9 cellular contexts compared by ENCODE assay signal in the genomic region with DNA sequence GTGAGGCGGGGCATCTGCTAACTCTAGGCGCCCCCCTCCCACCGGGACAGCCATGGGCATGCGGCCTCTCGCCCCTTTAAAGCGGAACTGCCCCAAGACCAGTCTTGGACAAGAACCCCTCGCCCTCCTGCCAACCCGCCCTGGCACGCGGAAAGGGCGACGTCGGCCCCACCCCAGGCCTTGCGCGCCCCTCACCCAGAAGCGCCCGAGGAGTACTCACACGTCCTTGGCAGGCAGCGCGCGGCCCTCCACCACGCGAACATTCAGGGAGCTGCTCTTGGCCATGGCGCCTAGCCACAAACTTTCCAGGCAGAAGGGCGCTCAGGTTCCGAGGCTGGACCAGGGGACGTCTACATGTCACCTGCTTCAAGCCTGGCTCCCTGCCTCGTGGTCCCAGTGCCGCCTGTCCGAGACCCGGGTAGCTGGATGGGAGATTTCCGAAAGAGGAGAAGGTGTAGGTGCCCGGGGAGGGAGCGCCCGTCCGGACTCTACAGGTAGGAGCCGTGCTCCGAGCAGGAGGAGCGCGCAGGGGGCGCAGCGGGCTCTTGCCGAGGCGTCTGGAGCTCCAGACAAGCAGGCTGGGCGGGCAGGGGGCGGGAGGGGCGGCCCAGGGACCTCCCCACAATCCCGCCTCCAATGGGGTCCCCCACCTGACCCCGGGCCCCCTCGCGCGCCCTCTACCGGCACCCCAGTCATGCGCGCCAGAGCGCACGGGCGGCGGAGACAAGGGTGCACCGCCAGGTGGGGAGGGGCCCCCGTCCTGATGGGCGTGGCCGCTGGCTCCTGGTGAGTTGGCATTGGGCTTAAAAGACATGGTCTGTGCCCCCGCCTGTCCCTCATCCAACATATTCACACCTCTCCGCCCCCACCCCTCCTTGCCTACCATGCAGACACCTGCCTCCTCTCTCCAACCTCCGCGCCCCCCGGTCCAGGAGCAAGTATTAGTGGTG. TPM values are rescaled to one million over a fixed set of nuclear protein-coding genes. Genes with fewer than 3 reads are reported as not detected.
DNase-seq lines count a peak whose midpoint lies in the region; ATAC-seq and TF ChIP-seq lines count a peak whose summit lies in the region.
"Had no signal": no experiment of that assay in that cellular context is flagged by ENCODE, and none has a peak within 500 bp of the region (broad histone marks: within the 10 kb centered on the region; RNA-seq: fewer than 3 reads in every experiment).

A gene with protein sequence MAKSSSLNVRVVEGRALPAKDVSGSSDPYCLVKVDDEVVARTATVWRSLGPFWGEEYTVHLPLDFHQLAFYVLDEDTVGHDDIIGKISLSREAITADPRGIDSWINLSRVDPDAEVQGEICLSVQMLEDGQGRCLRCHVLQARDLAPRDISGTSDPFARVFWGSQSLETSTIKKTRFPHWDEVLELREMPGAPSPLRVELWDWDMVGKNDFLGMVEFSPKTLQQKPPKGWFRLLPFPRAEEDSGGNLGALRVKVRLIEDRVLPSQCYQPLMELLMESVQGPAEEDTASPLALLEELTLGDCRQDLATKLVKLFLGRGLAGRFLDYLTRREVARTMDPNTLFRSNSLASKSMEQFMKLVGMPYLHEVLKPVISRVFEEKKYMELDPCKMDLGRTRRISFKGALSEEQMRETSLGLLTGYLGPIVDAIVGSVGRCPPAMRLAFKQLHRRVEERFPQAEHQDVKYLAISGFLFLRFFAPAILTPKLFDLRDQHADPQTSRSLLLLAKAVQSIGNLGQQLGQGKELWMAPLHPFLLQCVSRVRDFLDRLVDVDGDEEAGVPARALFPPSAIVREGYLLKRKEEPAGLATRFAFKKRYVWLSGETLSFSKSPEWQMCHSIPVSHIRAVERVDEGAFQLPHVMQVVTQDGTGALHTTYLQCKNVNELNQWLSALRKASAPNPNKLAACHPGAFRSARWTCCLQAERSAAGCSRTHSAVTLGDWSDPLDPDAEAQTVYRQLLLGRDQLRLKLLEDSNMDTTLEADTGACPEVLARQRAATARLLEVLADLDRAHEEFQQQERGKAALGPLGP (minus strand): TSS at position 584 of the 950 bp plus-strand sequence. CDS start 299 bp downstream, at position 285.

- H3K9ac ChIP-seq in NT2/D1 (ENCODE audit: insufficient read length, low read depth), result peak within 1 kb of the TSS; percentile 81

- peak; percentile 37 for TF ChIP-seq CTCF in left ventricle myocardium inferior (IDR thresholded peaks at IDR 0.05; ENCODE audit: borderline replicate concordance)

- H3K27me3 ChIP-seq in H7 (ENCODE audit: control insufficient read depth, insufficient read depth, low read length) (peaks cover 10% of the 10 kb centered on the region), NT2/D1 (ENCODE audit: insufficient read depth, insufficient read length) (peaks cover 12% of the 10 kb centered on the region), left ventricle myocardium inferior (ENCODE audit: low read depth) (peaks cover 78% of the 10 kb centered on the region)

- H3K4me1 ChIP-seq in NT2/D1 (ENCODE audit: insufficient read depth, insufficient read length), result peaks cover 7% of the 10 kb centered on the region
- H3K4me1 ChIP-seq in left ventricle myocardium inferior, result peaks cover 7% of the 10 kb centered on the region

- DNase-seq in 8988T (peak; percentile 90), H7 (peak; percentile 100), NT2/D1 (ENCODE audit: low read depth, low spot score) (peak; percentile 76), activated T-helper 1 cell treated with Interleukin-2 at 50 U/mL for 16 hours (ENCODE audit: low read depth) (peak; percentile 47), left ventricle myocardium inferior (no peak), NK-92 (lab: John Stamatoyannopoulos, UW; ENCODE audit: unreplicated experiment) (no peak)
- peak; percentile 78 to 91 for DNase-seq in stimulated activated CD4-positive, alpha-beta T cell treated with anti-CD3 and anti-CD28 coated beads, Interleukin-15, amount 100 ng/mL, for 48 hours (ENCODE audit: low read depth in 2 of 2)

- no peak for ATAC-seq in HG03135 (IDR thresholded peaks at IDR 0.05; ENCODE audit: unreplicated experiment)

- intact Hi-C loops in left ventricle myocardium inferior (cut with micrococcal nuclease), result no loop called here

- H3K36me3 ChIP-seq in H7 (replicated peaks; ENCODE audit: control insufficient read depth, insufficient read depth, low read length), result no peaks in the 10 kb centered on the region
- H3K36me3 ChIP-seq in NT2/D1 (ENCODE audit: insufficient read depth, insufficient read length, low read length), result no peaks in the 10 kb centered on the region
- no peaks in the 10 kb centered on the region for H3K36me3 ChIP-seq in left ventricle myocardium inferior

- H3K9me3 ChIP-seq in NT2/D1 (ENCODE audit: insufficient read depth, low read length) (no peaks in the 10 kb centered on the region), left ventricle myocardium inferior (replicated peaks) (no peaks in the 10 kb centered on the region)

- H3K27ac ChIP-seq in left ventricle myocardium inferior (replicated peaks), result no peak within 1 kb of the TSS

- H3K4me3 ChIP-seq in H7 (ENCODE audit: insufficient read depth, low read depth, low read length) (peak within 1 kb of the TSS; percentile 67), NT2/D1 (ENCODE audit: insufficient read length, low read depth) (peak within 1 kb of the TSS; percentile 78), left ventricle myocardium inferior (peak within 1 kb of the TSS; percentile 14)

RNA-seq across cellular contexts. Expression of the gene that starts here (rescaled TPM):
- 4.4 and 4.5 TPM in 2 replicates for total RNA-seq in H7 (2014; rRNA removed; shearing (Covaris generic))
- not detected for total RNA-seq in left ventricle myocardium inferior
- total RNA-seq: glomerular endothelial cell had no signal

Comparison
In these comparisons a context has a peak if more than half of its experiments do, and no peak if none do; other contexts are left out.
1. DNase-seq: peak in 8988T (single experiment), H7 (single experiment), NT2/D1 (single experiment), activated T-helper 1 cell treated with Interleukin-2 at 50 U/mL for 16 hours (single experiment) and stimulated activated CD4-positive, alpha-beta T cell treated with anti-CD3 and anti-CD28 coated beads, Interleukin-15, amount 100 ng/mL, for 48 hours (2 of 2); none in left ventricle myocardium inferior (single experiment) and NK-92 (single experiment).
2. H3K4me3 ChIP-seq: peak in every context shown above with its lines; median percentile 78 in NT2/D1; 67 in H7; 14 in left ventricle myocardium inferior.